In the genomic region with DNA sequence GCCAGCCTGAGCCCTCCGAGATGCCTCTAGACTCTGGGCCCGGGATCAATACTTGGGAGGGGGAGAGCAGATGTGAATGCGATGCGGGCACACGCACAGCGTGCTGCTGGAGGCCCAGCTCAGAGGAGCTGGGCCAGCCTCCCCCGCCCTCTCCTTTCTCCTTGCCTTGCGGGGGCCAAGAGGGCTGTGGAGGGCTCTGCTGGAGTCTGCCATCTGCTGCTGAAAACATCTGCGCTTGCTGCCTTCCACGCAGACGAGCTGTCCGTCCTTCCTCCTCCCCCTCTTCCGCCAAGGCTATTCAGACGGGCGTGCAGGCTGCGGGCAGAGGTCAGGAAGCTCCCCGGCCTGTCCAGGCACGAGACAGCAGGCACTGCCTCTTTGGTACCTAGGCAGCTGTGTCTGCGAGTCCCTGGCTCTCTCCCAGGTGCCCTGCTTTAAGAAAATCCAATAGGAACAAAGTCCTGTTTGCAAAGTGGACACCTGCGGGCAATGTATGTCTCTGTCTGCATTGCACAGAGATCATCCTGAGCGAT, we compare ENCODE assay signal across 8 cellular contexts.
DNase-seq lines count a peak whose midpoint lies in the region; ATAC-seq, FAIRE-seq and TF ChIP-seq lines count a peak whose summit lies in the region.

No MANE protein-coding gene starts in this region.

- H2BK120ac ChIP-seq in H1 (replicated peaks; ENCODE audit: low read depth, low read length) = no peak overlapping the region

- 60% methylated on average over 21 of the region's 21 CpGs; no CpG with 5 or more reads in 1 of the 2 experiments for WGBS in H1 (ENCODE audit: extremely low coverage in 1 of 2, insufficient coverage in 1 of 2, insufficient read length in 1 of 2, insufficient replicate concordance in 2 of 2, low coverage in 1 of 2, low lambda C conversion rate in 2 of 2, missing lambda C conversion rate in 1 of 2), 2 experiments

- TF ChIP-seq RAD21 in H1 (IDR thresholded peaks at IDR 0.05 in 1 of 2, conservative IDR thresholded peaks at IDR 0.05 in 1 of 2; ENCODE audit: low read depth in 2 of 2, low read length in 2 of 2) = no peak

- no peak overlapping the region for H3K56ac ChIP-seq in H1 (replicated peaks; ENCODE audit: insufficient read length, low read depth, low read length)

- TF ChIP-seq CTCF in H1 (IDR thresholded peaks at IDR 0.05; ENCODE audit: control extremely low read depth in 1 of 3, insufficient read depth in 1 of 3, low read depth in 1 of 3, low read length in 3 of 3) (no peak), parathyroid adenoma (IDR thresholded peaks at IDR 0.05) (no peak), GM10266 (IDR thresholded peaks at IDR 0.05; ENCODE audit: control insufficient read depth, insufficient read depth, low read depth, missing control alignments) (no peak), omental fat pad (IDR thresholded peaks at IDR 0.05) (no peak)

- no peaks in the 10 kb centered on the region for H4K20me1 ChIP-seq in H1 (replicated peaks in 1 of 2; ENCODE audit: control insufficient read depth in 1 of 2, insufficient read depth in 2 of 2, low read length in 2 of 2)

- H2BK15ac ChIP-seq in H1 (ENCODE audit: low read length) = 0 out of 2 replicates have a peak overlapping the region, but pooled peaks have one; percentile 16

- 0 out of 2 replicates have a peak overlapping the region, but pooled peaks have one; percentile 16 for H3K18ac ChIP-seq in H1 (ENCODE audit: extremely low read depth, low read length)

- peak overlapping the region; percentile 36; the same call in 1 of the 2 replicates for H2AFZ ChIP-seq in H1 (ENCODE audit: low read length)
- peak overlapping the region; percentile 42 for H2AFZ ChIP-seq in parathyroid adenoma

- no peak overlapping the region for H3K9ac ChIP-seq in H1 (replicated peaks in 1 of 4; ENCODE audit: extremely low read depth in 1 of 4, low read depth in 3 of 4, low read length in 3 of 4)
- no peak overlapping the region for H3K9ac ChIP-seq in parathyroid adenoma

- peak overlapping the region; percentile 7; the same call in 1 of the 2 replicates for H4K8ac ChIP-seq in H1 (ENCODE audit: extremely low read depth, insufficient read depth, low read length)

- H3K4me3 ChIP-seq in H1 (ENCODE audit: extremely low read depth in 1 of 4, insufficient read depth in 2 of 4, low read depth in 3 of 4, low read length in 4 of 4) (0 out of 8 replicates have a peak overlapping the region, but pooled peaks of 1 of the 4 experiments have one; percentile 2), parathyroid adenoma (ENCODE audit: low read depth, low read length) (no peak overlapping the region)

- H2AK5ac ChIP-seq in H1 (ENCODE audit: low read depth, low read length) = no peak overlapping the region

- no peak overlapping the region for H4K5ac ChIP-seq in H1 (ENCODE audit: insufficient read length, low read depth, low read length)

- H3K4ac ChIP-seq in H1 (replicated peaks; ENCODE audit: insufficient read length, low read depth, low read length) = no peak overlapping the region

- H3K27ac ChIP-seq in H1 (ENCODE audit: low read depth, low read length) = no peak overlapping the region
- H3K27ac ChIP-seq in parathyroid adenoma = no peak overlapping the region

- H3K4me2 ChIP-seq in H1 (ENCODE audit: insufficient read depth in 1 of 2, low read depth in 2 of 2, low read length in 2 of 2) (0 out of 4 replicates have a peak overlapping the region, but pooled peaks of 1 of the 2 experiments have one; percentile 3), parathyroid adenoma (ENCODE audit: low read length) (no peak overlapping the region)

- H3K79me2 ChIP-seq in H1 (ENCODE audit: control insufficient read depth in 1 of 2, insufficient read depth in 2 of 2, low read length in 2 of 2) = no peaks in the 10 kb centered on the region
- H3K79me2 ChIP-seq in parathyroid adenoma = no peaks in the 10 kb centered on the region

- no peaks in the 10 kb centered on the region for H3K79me1 ChIP-seq in H1 (ENCODE audit: low read depth, low read length)

- H3K9me3 ChIP-seq in H1 (ENCODE audit: insufficient read depth in 2 of 2, low read depth in 1 of 2, low read length in 1 of 2) (no peaks in the 10 kb centered on the region), parathyroid adenoma (ENCODE audit: control insufficient read depth, low read length) (no peaks in the 10 kb centered on the region)

- no peaks in the 10 kb centered on the region for H3K23me2 ChIP-seq in H1 (ENCODE audit: low read depth, low read length)

- H2BK12ac ChIP-seq in H1 (ENCODE audit: low read depth, low read length) = no peak overlapping the region

- no peak for FAIRE-seq in H1 (lab: Jason Lieb, UNC)

- H3K27me3 ChIP-seq in H1 (replicated peaks in 1 of 4; ENCODE audit: control insufficient read depth in 3 of 4, extremely low read depth in 1 of 4, insufficient read depth in 3 of 4, low read length in 3 of 4) (no peaks in the 10 kb centered on the region), parathyroid adenoma (ENCODE audit: control insufficient read depth, insufficient read depth, low read length) (no peaks in the 10 kb centered on the region)

- H4K91ac ChIP-seq in H1 (replicated peaks; ENCODE audit: insufficient read length, low read length) = no peak overlapping the region

- no peak overlapping the region for H3K14ac ChIP-seq in H1 (ENCODE audit: insufficient read length)

- CTCF ChIA-PET in H1 (lab: Charles Lee; ENCODE audit: partially characterized antibody) = interaction anchor here (0.9 to 1.6 kb wide), 4 partner anchors 28 to 647 kb away, joined by 3 to 4 read pairs (median 3); no protein-coding TSS in a partner anchor

- TF ChIP-seq POLR2A in H1 (IDR thresholded peaks at IDR 0.05; ENCODE audit: control extremely low read depth in 1 of 2, low read depth in 2 of 2, low read length in 2 of 2) = no peak

- no peak overlapping the region for H3K23ac ChIP-seq in H1 (ENCODE audit: insufficient read length)

- POLR2A ChIA-PET in H1 (lab: Charles Lee; ENCODE audit: partially characterized antibody) = interaction anchor here (0.6 kb wide), 1 partner anchor 550 kb away, joined by 3 read pairs; no protein-coding TSS in a partner anchor

- no peak overlapping the region for H2BK20ac ChIP-seq in H1 (ENCODE audit: low read length)

- peak; percentile 44 for DNase-seq in GM03348 (ENCODE audit: low spot score)
- peak; percentile 22 for DNase-seq in NCI-H446 treated with DMSO at 0.1 percent for 48 hours (lab: John Stamatoyannopoulos, UW)
- DNase-seq in H1 (ENCODE audit: low read depth in 1 of 2, low spot score in 2 of 2) = no peak
- no peak for DNase-seq in GM10266 (ENCODE audit: extremely low spot score)
- no peak for DNase-seq in omental fat pad (ENCODE audit: low spot score)

- H2BK5ac ChIP-seq in H1 (ENCODE audit: low read depth, low read length) = no peak overlapping the region

- H3K4me1 ChIP-seq in H1 (replicated peaks in 1 of 4; ENCODE audit: control insufficient read depth in 3 of 4, insufficient read depth in 4 of 4, low read length in 3 of 4) (peaks cover 5 to 12% (median 10%) of the 10 kb centered on the region in 4 experiments; a peak in 6 of 7 replicates), parathyroid adenoma (peaks cover 3% of the 10 kb centered on the region)

- H3K36me3 ChIP-seq in H1 (ENCODE audit: control insufficient read depth in 2 of 4, insufficient read depth in 4 of 4, low read length in 3 of 4) (no peaks in the 10 kb centered on the region), parathyroid adenoma (ENCODE audit: control insufficient read depth, insufficient read depth, low read length) (no peaks in the 10 kb centered on the region)

- ATAC-seq in GM18498 (IDR thresholded peaks at IDR 0.05; ENCODE audit: unreplicated experiment) = no peak
- ATAC-seq in HG02973 (IDR thresholded peaks at IDR 0.05; ENCODE audit: unreplicated experiment) = no peak
- ATAC-seq in omental fat pad (ENCODE audit: low FRiP score) = no peak

- TF ChIP-seq EP300 in H1 (IDR thresholded peaks at IDR 0.05; ENCODE audit: borderline replicate concordance in 1 of 2, low read depth in 2 of 2, low read length in 2 of 2) = no peak

TF ChIP-seq in H1, 55 proteins besides CTCF, POLR2A, EP300 and RAD21 (continues in another document):
- TF ChIP-seq GTF2F1 (IDR thresholded peaks at IDR 0.05; ENCODE audit: borderline replicate concordance, low read depth, low read length) (no peak), NRF1 (IDR thresholded peaks at IDR 0.05; ENCODE audit: low read depth, low read length) (no peak), TEAD4 (IDR thresholded peaks at IDR 0.05; ENCODE audit: low read depth, low read length) (no peak), YY1 (IDR thresholded peaks at IDR 0.05; ENCODE audit: low read depth, low read length) (no peak), ASH2L (IDR thresholded peaks at IDR 0.05; ENCODE audit: low read length) (no peak), JUND (IDR thresholded peaks at IDR 0.05; ENCODE audit: low read length) (no peak), KDM1A (IDR thresholded peaks at IDR 0.05; ENCODE audit: borderline replicate concordance, low read length) (no peak), TAF7 (optimal IDR thresholded peaks at IDR 0.05; ENCODE audit: borderline replicate concordance, low read depth, low read length) (no peak), SUZ12 (IDR thresholded peaks at IDR 0.05; ENCODE audit: low read length) (no peak), SP1 (IDR thresholded peaks at IDR 0.05; ENCODE audit: low read depth, low read length) (no peak), BRCA1 (IDR thresholded peaks at IDR 0.05; ENCODE audit: low read depth, low read length) (no peak), MAFK (IDR thresholded peaks at IDR 0.05; ENCODE audit: low read depth, low read length) (no peak), FOSL1 (IDR thresholded peaks at IDR 0.05; ENCODE audit: insufficient read depth, low read depth, low read length) (no peak), CTBP2 (IDR thresholded peaks at IDR 0.05; ENCODE audit: borderline replicate concordance, insufficient read depth, insufficient read length, low read length) (no peak), KDM4A (IDR thresholded peaks at IDR 0.05; ENCODE audit: low read depth, low read length, severe bottlenecking) (no peak)
- TF ChIP-seq, protein P1, sequence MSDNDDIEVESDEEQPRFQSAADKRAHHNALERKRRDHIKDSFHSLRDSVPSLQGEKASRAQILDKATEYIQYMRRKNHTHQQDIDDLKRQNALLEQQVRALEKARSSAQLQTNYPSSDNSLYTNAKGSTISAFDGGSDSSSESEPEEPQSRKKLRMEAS (IDR thresholded peaks at IDR 0.05) = no peak
- TF ChIP-seq, protein P2, sequence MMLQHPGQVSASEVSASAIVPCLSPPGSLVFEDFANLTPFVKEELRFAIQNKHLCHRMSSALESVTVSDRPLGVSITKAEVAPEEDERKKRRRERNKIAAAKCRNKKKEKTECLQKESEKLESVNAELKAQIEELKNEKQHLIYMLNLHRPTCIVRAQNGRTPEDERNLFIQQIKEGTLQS (IDR thresholded peaks at IDR 0.05; ENCODE audit: insufficient read depth, low read depth, low read length) = no peak
- TF ChIP-seq, protein P3, sequence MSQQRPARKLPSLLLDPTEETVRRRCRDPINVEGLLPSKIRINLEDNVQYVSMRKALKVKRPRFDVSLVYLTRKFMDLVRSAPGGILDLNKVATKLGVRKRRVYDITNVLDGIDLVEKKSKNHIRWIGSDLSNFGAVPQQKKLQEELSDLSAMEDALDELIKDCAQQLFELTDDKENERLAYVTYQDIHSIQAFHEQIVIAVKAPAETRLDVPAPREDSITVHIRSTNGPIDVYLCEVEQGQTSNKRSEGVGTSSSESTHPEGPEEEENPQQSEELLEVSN (IDR thresholded peaks at IDR 0.05) = no peak

Comparison
In these comparisons a context has a peak if more than half of its experiments do, and no peak if none do; other contexts are left out.
1. DNase-seq: peak in GM03348 (single experiment) and NCI-H446 treated with DMSO at 0.1 percent for 48 hours (single experiment); none in H1 (0 of 2), GM10266 (single experiment) and omental fat pad (single experiment).